Comparison of ENCODE assay signal across 17 cellular contexts in genomic region chr4:2768124-2768523, GRCh38. TPM values are rescaled to one million over a fixed set of nuclear protein-coding genes. Genes with fewer than 3 reads are reported as not detected.
DNase-seq lines count a peak whose midpoint lies in the region; ATAC-seq, FAIRE-seq and TF ChIP-seq lines count a peak whose summit lies in the region.
"Had no signal": no experiment of that assay in that cellular context is flagged by ENCODE, and none has a peak within 500 bp of the region (broad histone marks: within the 10 kb centered on the region; RNA-seq: fewer than 3 reads in every experiment).

No MANE protein-coding gene starts in this region.

- POLR2A ChIA-PET in H1 (lab: Charles Lee; ENCODE audit: partially characterized antibody), result interaction anchor here (1.0 to 2.9 kb wide), 5 partner anchors 10 to 168 kb away, joined by 3 to 16 read pairs (median 4); no protein-coding TSS in a partner anchor

- H3K79me1 ChIP-seq in H1 (ENCODE audit: low read depth, low read length), result no peaks in the 10 kb centered on the region
- no peaks in the 10 kb centered on the region for H3K79me1 ChIP-seq in neuronal stem cell (ENCODE audit: low read depth, low read length)

- in situ Hi-C loops in GM23248 (cut with MboI), result no loop called here

- H3K4me3 Mint-ChIP-seq in GM23338, result no peak overlapping the region
- H3K4me3 Mint-ChIP-seq: CD4-positive, CD25-positive, alpha-beta regulatory T cell had no signal

- peak overlapping the region; percentile 95; the same call in 1 of the 2 replicates for H2BK20ac ChIP-seq in H1 (ENCODE audit: low read length)

- CTCF ChIA-PET in H1 (lab: Charles Lee; ENCODE audit: partially characterized antibody), result interaction anchor here (0.6 to 2.5 kb wide), 4 partner anchors 16 to 463 kb away, joined by 3 to 6 read pairs (median 4); no protein-coding TSS in a partner anchor

- H3F3A ChIP-seq in GM23338 (replicated peaks; ENCODE audit: low read depth), result 0 out of 2 replicates have a peak, but pooled peaks cover 3% of the 10 kb centered on the region
- peaks cover 3% of the 10 kb centered on the region; the same call in 1 of the 2 replicates for H3F3A ChIP-seq in GM23248 (ENCODE audit: insufficient read depth)

- H3K9me2 ChIP-seq in GM23338 (ENCODE audit: insufficient read depth) (no peaks in the 10 kb centered on the region), GM23248 (ENCODE audit: insufficient read depth) (no peaks in the 10 kb centered on the region)

- H3K36me3 ChIP-seq in GM23338 (ENCODE audit: insufficient read depth) (no peaks in the 10 kb centered on the region), H1 (ENCODE audit: control insufficient read depth in 2 of 4, insufficient read depth in 4 of 4, low read length in 3 of 4) (no peaks in the 10 kb centered on the region), neuronal stem cell (replicated peaks in 1 of 2; ENCODE audit: control insufficient read depth in 2 of 2, insufficient read depth in 2 of 2, low read length in 2 of 2) (no peaks in the 10 kb centered on the region), GM23248 (ENCODE audit: low read depth) (no peaks in the 10 kb centered on the region)
- H3K36me3 ChIP-seq: BLaER1 treated with 17β-estradiol and CSF1 and Interleukin-3, amounts not matched to agents 10 nM and 100 nM; HAP-1 had no signal

- H3K36me3 Mint-ChIP-seq in GM23338 (ENCODE audit: low read depth), result peaks cover 7% of the 10 kb centered on the region; the same call in 1 of the 3 replicates
- H3K36me3 Mint-ChIP-seq: CD4-positive, CD25-positive, alpha-beta regulatory T cell had no signal

- H2BK120ac ChIP-seq in H1 (replicated peaks; ENCODE audit: low read depth, low read length) (no peak overlapping the region), neuronal stem cell (ENCODE audit: low read depth, low read length) (no peak overlapping the region)

- peaks cover 3% of the 10 kb centered on the region for H3K27me3 Mint-ChIP-seq in GM23338 (ENCODE audit: insufficient read depth, low read depth, poor library complexity)
- H3K27me3 Mint-ChIP-seq: CD4-positive, CD25-positive, alpha-beta regulatory T cell had no signal

- H2AFZ ChIP-seq in GM23338 (peak overlapping the region; percentile 80), H1 (ENCODE audit: low read length) (no peak overlapping the region), neuronal stem cell (ENCODE audit: low read length) (peak overlapping the region; percentile 53), GM23248 (no peak overlapping the region)

- DNase-seq in cardiac septum (ENCODE audit: low spot score) (peak; percentile 27), left ventricle myocardium superior (no peak), GM23338 (ENCODE audit: low spot score) (no peak), H1 (ENCODE audit: low read depth in 1 of 2, low spot score in 2 of 2) (no peak), neuronal stem cell (ENCODE audit: low spot score) (no peak), GM23248 (no peak)
- DNase-seq: ACHN; CD4-positive, CD25-positive, alpha-beta regulatory T cell; DMS 273 treated with DMSO at 0.1 percent for 48 hours; GOT3; IMR-90 had no signal

- no peak overlapping the region for H3K4me2 ChIP-seq in GM23338
- no peak overlapping the region for H3K4me2 ChIP-seq in H1 (ENCODE audit: insufficient read depth in 1 of 2, low read depth in 2 of 2, low read length in 2 of 2)
- H3K4me2 ChIP-seq in neuronal stem cell (ENCODE audit: insufficient read depth, low read length, poor library complexity, severe bottlenecking), result no peak overlapping the region
- no peak overlapping the region for H3K4me2 ChIP-seq in GM23248 (ENCODE audit: unreplicated experiment)
- H3K4me2 ChIP-seq: BLaER1 treated with 17β-estradiol and CSF1 and Interleukin-3, amounts not matched to agents 10 nM and 100 nM had no signal

- H3K18ac ChIP-seq in H1 (ENCODE audit: extremely low read depth, low read length), result peak overlapping the region; percentile 32; the same call in 1 of the 2 replicates
- no peak overlapping the region for H3K18ac ChIP-seq in neuronal stem cell (ENCODE audit: low read length)

- no peak overlapping the region for H3K27ac Mint-ChIP-seq in GM23338
- H3K27ac Mint-ChIP-seq: CD4-positive, CD25-positive, alpha-beta regulatory T cell had no signal

- peaks cover 6% of the 10 kb centered on the region; the same call in 2 of the 3 replicates for H3K9me3 Mint-ChIP-seq in GM23338

- H3K56ac ChIP-seq in H1 (replicated peaks; ENCODE audit: insufficient read length, low read depth, low read length), result no peak overlapping the region

- H2AK5ac ChIP-seq in H1 (ENCODE audit: low read depth, low read length) (no peak overlapping the region), neuronal stem cell (ENCODE audit: low read depth, low read length) (no peak overlapping the region)

- peaks cover 11% of the 10 kb centered on the region for H3K4me1 Mint-ChIP-seq in GM23338

- H3K27me3 ChIP-seq in GM23338 (ENCODE audit: insufficient read depth) (no peaks in the 10 kb centered on the region), H1 (replicated peaks in 1 of 4; ENCODE audit: control insufficient read depth in 3 of 4, extremely low read depth in 1 of 4, insufficient read depth in 3 of 4, low read length in 3 of 4) (0 out of 7 replicates have a peak, but pooled peaks cover 0 to 2% (median under 1%) of the 10 kb centered on the region in 4 experiments), neuronal stem cell (ENCODE audit: control insufficient read depth in 3 of 3, insufficient read depth in 3 of 3, low read depth in 1 of 3, low read length in 3 of 3) (peaks cover 0 to 3% (median 0%) of the 10 kb centered on the region in 3 experiments), GM23248 (replicated peaks; ENCODE audit: insufficient read depth) (no peaks in the 10 kb centered on the region)

- no peak overlapping the region for H3K9ac ChIP-seq in H1 (replicated peaks in 1 of 4; ENCODE audit: extremely low read depth in 1 of 4, low read depth in 3 of 4, low read length in 3 of 4)
- no peak overlapping the region for H3K9ac ChIP-seq in neuronal stem cell (ENCODE audit: low read depth, low read length, poor library complexity)
- H3K9ac ChIP-seq in GM23248, result no peak overlapping the region
- H3K9ac ChIP-seq: BLaER1 treated with 17β-estradiol and CSF1 and Interleukin-3, amounts not matched to agents 10 nM and 100 nM had no signal

- no peaks in the 10 kb centered on the region for H3K79me2 ChIP-seq in GM23338 (replicated peaks; ENCODE audit: insufficient read depth)
- no peaks in the 10 kb centered on the region for H3K79me2 ChIP-seq in H1 (ENCODE audit: control insufficient read depth in 1 of 2, insufficient read depth in 2 of 2, low read length in 2 of 2)
- no peaks in the 10 kb centered on the region for H3K79me2 ChIP-seq in GM23248 (ENCODE audit: insufficient read depth)

- no peak for TF ChIP-seq CTCF in GM23338 (conservative IDR thresholded peaks at IDR 0.05; ENCODE audit: low read depth in 2 of 2)
- no peak for TF ChIP-seq CTCF in H1 (IDR thresholded peaks at IDR 0.05; ENCODE audit: control extremely low read depth in 1 of 3, insufficient read depth in 1 of 3, low read depth in 1 of 3, low read length in 3 of 3)

- no peak overlapping the region for H3K4ac ChIP-seq in H1 (replicated peaks; ENCODE audit: insufficient read length, low read depth, low read length)
- no peak overlapping the region for H3K4ac ChIP-seq in neuronal stem cell (ENCODE audit: low read length)

- H4K20me1 ChIP-seq in GM23338 (replicated peaks; ENCODE audit: insufficient read depth), result no peaks in the 10 kb centered on the region
- no peaks in the 10 kb centered on the region for H4K20me1 ChIP-seq in H1 (replicated peaks in 1 of 2; ENCODE audit: control insufficient read depth in 1 of 2, insufficient read depth in 2 of 2, low read length in 2 of 2)
- H4K20me1 ChIP-seq in GM23248 (ENCODE audit: insufficient read depth), result no peaks in the 10 kb centered on the region
- H4K20me1 ChIP-seq: BLaER1 treated with 17β-estradiol and CSF1 and Interleukin-3, amounts not matched to agents 10 nM and 100 nM had no signal

- TF ChIP-seq POLR2A in H1 (IDR thresholded peaks at IDR 0.05; ENCODE audit: control extremely low read depth in 1 of 2, low read depth in 2 of 2, low read length in 2 of 2), result no peak

- ATAC-seq in left ventricle myocardium superior (no peak), GM23338 (no peak), HG03135 (IDR thresholded peaks at IDR 0.05; ENCODE audit: unreplicated experiment) (no peak), HG03175 (IDR thresholded peaks at IDR 0.05; ENCODE audit: unreplicated experiment) (no peak)
- ATAC-seq: GM12878 had no signal

- no peaks in the 10 kb centered on the region; the same call in 1 of the 2 replicates for H3K23me2 ChIP-seq in H1 (ENCODE audit: low read depth, low read length)

- H3K4me1 ChIP-seq in GM23338 (ENCODE audit: insufficient read depth) (peaks cover 17% of the 10 kb centered on the region), H1 (replicated peaks in 1 of 4; ENCODE audit: control insufficient read depth in 3 of 4, insufficient read depth in 4 of 4, low read length in 3 of 4) (peaks cover 0 to 7% (median 6%) of the 10 kb centered on the region in 4 experiments; a peak in 6 of 7 replicates), neuronal stem cell (ENCODE audit: control insufficient read depth in 2 of 2, insufficient read depth in 1 of 2, low read depth in 1 of 2, low read length in 2 of 2) (no peaks in the 10 kb centered on the region), GM23248 (ENCODE audit: insufficient read depth) (no peaks in the 10 kb centered on the region)

- no peak for TF ChIP-seq RAD21 in H1 (IDR thresholded peaks at IDR 0.05 in 1 of 2, conservative IDR thresholded peaks at IDR 0.05 in 1 of 2; ENCODE audit: low read depth in 2 of 2, low read length in 2 of 2)

- H3K27ac ChIP-seq in GM23338 (ENCODE audit: low read depth), result no peak overlapping the region
- H3K27ac ChIP-seq in H1 (ENCODE audit: low read depth, low read length), result no peak overlapping the region
- no peak overlapping the region for H3K27ac ChIP-seq in neuronal stem cell (replicated peaks; ENCODE audit: low read length)
- no peak overlapping the region for H3K27ac ChIP-seq in GM23248
- H3K27ac ChIP-seq: HL-60 had no signal

- no peak for FAIRE-seq in H1 (lab: Jason Lieb, UNC)
- FAIRE-seq: GM12878 had no signal

- H4K5ac ChIP-seq in H1 (ENCODE audit: insufficient read length, low read depth, low read length), result no peak overlapping the region

- H2BK15ac ChIP-seq in H1 (ENCODE audit: low read length), result peak overlapping the region; percentile 92; the same call in 1 of the 2 replicates
- no peak overlapping the region for H2BK15ac ChIP-seq in neuronal stem cell (ENCODE audit: low read length)

- H3K9me3 ChIP-seq in H1 (ENCODE audit: insufficient read depth in 2 of 2, low read depth in 1 of 2, low read length in 1 of 2) (no peaks in the 10 kb centered on the region), neuronal stem cell (replicated peaks in 1 of 2; ENCODE audit: control insufficient read depth in 2 of 2, insufficient read depth in 1 of 2, low read depth in 1 of 2, low read length in 2 of 2) (peaks cover 0 to 7% of the 10 kb centered on the region in 2 donors), GM23248 (ENCODE audit: low read depth) (no peaks in the 10 kb centered on the region)
- H3K9me3 ChIP-seq: HAP-1 had no signal

- H4K91ac ChIP-seq in H1 (replicated peaks; ENCODE audit: insufficient read length, low read length), result peak overlapping the region; percentile 65
- no peak overlapping the region for H4K91ac ChIP-seq in neuronal stem cell (ENCODE audit: low read depth, low read length, poor library complexity)

- H3K14ac ChIP-seq in H1 (ENCODE audit: insufficient read length), result no peak overlapping the region
- H3K14ac ChIP-seq in neuronal stem cell (ENCODE audit: low read length), result no peak overlapping the region

- no peak overlapping the region for H4K8ac ChIP-seq in H1 (ENCODE audit: extremely low read depth, insufficient read depth, low read length)
- H4K8ac ChIP-seq in neuronal stem cell (ENCODE audit: low read depth, low read length), result no peak overlapping the region

- 93% methylated on average over 9 of the region's 9 CpGs; no CpG with 5 or more reads in 1 of the 2 experiments for WGBS in H1 (ENCODE audit: extremely low coverage in 1 of 2, insufficient coverage in 1 of 2, insufficient read length in 1 of 2, insufficient replicate concordance in 2 of 2, low coverage in 1 of 2, low lambda C conversion rate in 2 of 2, missing lambda C conversion rate in 1 of 2), 2 experiments
- WGBS in neuronal stem cell (ENCODE audit: extremely low coverage in 2 of 2, insufficient read length in 2 of 2, insufficient replicate concordance in 1 of 2), 2 donors, result no CpG with 5 or more reads among the region's 9 CpGs
- WGBS in GM23248 (ENCODE audit: low coverage in 1 of 2, low lambda C conversion rate in 2 of 2, missing lambda C conversion rate in 2 of 2), 2 experiments, result 82 to 85% methylated on average over 9 of the region's 9 CpGs

- peak overlapping the region; percentile 87; the same call in 1 of the 2 replicates for H2BK12ac ChIP-seq in H1 (ENCODE audit: low read depth, low read length)
- H2BK12ac ChIP-seq in neuronal stem cell (ENCODE audit: low read length), result no peak overlapping the region

- no peak overlapping the region for H2BK5ac ChIP-seq in H1 (ENCODE audit: low read depth, low read length)
- no peak overlapping the region for H2BK5ac ChIP-seq in neuronal stem cell (ENCODE audit: low read length)

- no peak overlapping the region for H3K23ac ChIP-seq in H1 (ENCODE audit: insufficient read length)
- H3K23ac ChIP-seq in neuronal stem cell (ENCODE audit: low read depth, low read length, poor library complexity), result no peak overlapping the region

- intact Hi-C loops in cardiac septum (cut with DNase I), result no loop called here
- intact Hi-C loops in left ventricle myocardium superior (cut with micrococcal nuclease), result loop anchor here (10.0 kb wide), 1 partner anchor 47 kb away; no protein-coding TSS in a partner anchor

- no peak for TF ChIP-seq EP300 in H1 (IDR thresholded peaks at IDR 0.05; ENCODE audit: borderline replicate concordance in 1 of 2, low read depth in 2 of 2, low read length in 2 of 2)

- H3K4me3 ChIP-seq in GM23338, result no peak overlapping the region
- no peak overlapping the region for H3K4me3 ChIP-seq in H1 (ENCODE audit: extremely low read depth in 1 of 4, insufficient read depth in 2 of 4, low read depth in 3 of 4, low read length in 4 of 4)
- H3K4me3 ChIP-seq in neuronal stem cell (ENCODE audit: low read length in 2 of 2), result no peak overlapping the region
- no peak overlapping the region for H3K4me3 ChIP-seq in GM23248
- H3K4me3 ChIP-seq: BLaER1 treated with 17β-estradiol and CSF1 and Interleukin-3, amounts not matched to agents 10 nM and 100 nM; GM12878; HAP-1 had no signal

RNA-seq across cellular contexts. Expression of gene TNIP2, which starts 12.0 kb away (rescaled TPM):
- total RNA-seq in cardiac septum (22.6 TPM), left ventricle myocardium superior (24.0 TPM)
- total RNA-seq in GM23338 (2014; rRNA removed; shearing (Covaris generic)), result 60.2 and 61.4 TPM in 2 replicates
- polyA plus RNA-seq in GM23338 (2016; fragmentation: Nextera tagmentation; extraction: Ambion mirVana) (33.9 and 34.8 TPM in 2 replicates), H1 (2011; rRNA removed) (23.7 and 35.7 TPM in 2 replicates), GM23248 (2016; fragmentation: Nextera tagmentation; extraction: Ambion mirVana) (40.6 and 41.0 TPM in 2 replicates)
- total RNA-seq in H1 (2021; fragmentation: NEBNext Ultra II Directional; extraction: Animal tissue kit (Norgen Biotek cat#: 25700)), result 36.2 and 37.7 TPM in 2 replicates
- 41.8 TPM for polyA plus RNA-seq in H1 (2011; cell fraction: cytosol; rRNA removed)
- polyA plus RNA-seq in H1 (2011; cell fraction: nucleus; rRNA removed), result 54.1 TPM
- 26.4 to 39.9 TPM (median 39.1 TPM) in 4 replicates for polyA plus RNA-seq in H1 (2012, experiment 1 of 2)
- 29.2 TPM for polyA plus RNA-seq in H1 (2012, experiment 2 of 2)
- polyA plus RNA-seq in H1 (2013, experiment 1 of 2), result 21.6 TPM
- polyA plus RNA-seq in H1 (2013, experiment 2 of 2), result 23.2 TPM
- polyA minus RNA-seq in H1 (2011; rRNA and poly(A)+ RNA removed), result 7.9 and 15.5 TPM in 2 replicates
- 13.5 TPM for polyA minus RNA-seq in H1 (2011; cell fraction: cytosol; rRNA and poly(A)+ RNA removed)
- 19.3 TPM for polyA minus RNA-seq in H1 (2011; cell fraction: nucleus; rRNA and poly(A)+ RNA removed)
- polyA plus RNA-seq in neuronal stem cell (2013, experiment 1 of 2), result 14.8 TPM
- 15.1 TPM for polyA plus RNA-seq in neuronal stem cell (2013, experiment 2 of 2)
- 55.2 and 64.6 TPM in 2 replicates for total RNA-seq in GM23248 (2014; rRNA removed; shearing (Covaris generic))

RNA-seq across cellular contexts. Expression of gene SH3BP2, which starts 24.8 kb away (rescaled TPM):
- total RNA-seq in cardiac septum (19.1 TPM), left ventricle myocardium superior (25.6 TPM)
- total RNA-seq in GM23338 (2014; rRNA removed; shearing (Covaris generic)), result 29.9 and 43.9 TPM in 2 replicates
- polyA plus RNA-seq in GM23338 (2016; fragmentation: Nextera tagmentation; extraction: Ambion mirVana) (15.2 and 22.2 TPM in 2 replicates), H1 (2011; rRNA removed) (27.4 and 45.8 TPM in 2 replicates), GM23248 (2016; fragmentation: Nextera tagmentation; extraction: Ambion mirVana) (19.1 and 20.9 TPM in 2 replicates)
- total RNA-seq in H1 (2021; fragmentation: NEBNext Ultra II Directional; extraction: Animal tissue kit (Norgen Biotek cat#: 25700)), result 31.4 and 32.4 TPM in 2 replicates
- polyA plus RNA-seq in H1 (2011; cell fraction: cytosol; rRNA removed), result 29.6 TPM
- polyA plus RNA-seq in H1 (2011; cell fraction: nucleus; rRNA removed), result 119 TPM
- 18.2 to 28.4 TPM (median 24.8 TPM) in 4 replicates for polyA plus RNA-seq in H1 (2012, experiment 1 of 2)
- 13.6 TPM for polyA plus RNA-seq in H1 (2012, experiment 2 of 2)
- 19.6 TPM for polyA plus RNA-seq in H1 (2013, experiment 1 of 2)
- polyA plus RNA-seq in H1 (2013, experiment 2 of 2), result 18.1 TPM
- 52.4 and 64.8 TPM in 2 replicates for polyA minus RNA-seq in H1 (2011; rRNA and poly(A)+ RNA removed)
- polyA minus RNA-seq in H1 (2011; cell fraction: cytosol; rRNA and poly(A)+ RNA removed), result 25.8 TPM
- 51.1 TPM for polyA minus RNA-seq in H1 (2011; cell fraction: nucleus; rRNA and poly(A)+ RNA removed)
- polyA plus RNA-seq in neuronal stem cell (2013, experiment 1 of 2), result 8.1 TPM
- 8.7 TPM for polyA plus RNA-seq in neuronal stem cell (2013, experiment 2 of 2)
- total RNA-seq in GM23248 (2014; rRNA removed; shearing (Covaris generic)), result 31.2 and 46.3 TPM in 2 replicates

Comparison
In these comparisons a context has a peak if more than half of its experiments do, and no peak if none do; other contexts are left out.
1. H2AFZ ChIP-seq: peak in GM23338 (single experiment) and neuronal stem cell (single experiment); none in H1 (single experiment) and GM23248 (single experiment).